8 cellular contexts compared by ENCODE assay signal in genomic region chr2:38315707-38316333, GRCh38.
DNase-seq lines count a peak whose midpoint lies in the region; ATAC-seq and TF ChIP-seq lines count a peak whose summit lies in the region.

No MANE protein-coding gene starts in this region.

- H3K9ac ChIP-seq in neural cell (ENCODE audit: low read length), result no peak overlapping the region

- TF ChIP-seq RAD21 in neural cell (conservative IDR thresholded peaks at IDR 0.05), result peak; percentile 82

- TF ChIP-seq CTCF in fibroblast of mammary gland (conservative IDR thresholded peaks at IDR 0.05; ENCODE audit: control insufficient read depth, insufficient read depth, low read depth, low read length), result peak; percentile 78
- peak; percentile 80 for TF ChIP-seq CTCF in neural cell (IDR thresholded peaks at IDR 0.05; ENCODE audit: poor library complexity, severe bottlenecking)

- no peak for TF ChIP-seq EP300 in neural cell (conservative IDR thresholded peaks at IDR 0.05; ENCODE audit: poor library complexity, severe bottlenecking)

- in situ Hi-C loops in KBM-7 (cut with MboI; ENCODE audit: low pct_unique_long_range_greater_than_20kb, low sequenced_read_pairs), result loop anchor here (25.0 kb wide), 2 partner anchors 196 to 421 kb away; no protein-coding TSS in a partner anchor

- H2AFZ ChIP-seq in neural cell (ENCODE audit: low read depth, low read length), result no peak overlapping the region

- no peaks in the 10 kb centered on the region for H4K20me1 ChIP-seq in neural cell (ENCODE audit: insufficient read depth)

- H3K27ac ChIP-seq in neural cell (ENCODE audit: low read length), result no peak overlapping the region

- H3K36me3 ChIP-seq in neural cell (ENCODE audit: insufficient read depth, low read length), result no peaks in the 10 kb centered on the region

- H3K9me3 ChIP-seq in neural cell (ENCODE audit: low read length), result no peaks in the 10 kb centered on the region

- H3K79me2 ChIP-seq in neural cell (replicated peaks; ENCODE audit: insufficient read depth, low read length), result no peaks in the 10 kb centered on the region

- no peaks in the 10 kb centered on the region for H3F3A ChIP-seq in neural cell (ENCODE audit: insufficient read depth, low read length, poor library complexity, severe bottlenecking)

- DNase-seq in SHP77 (lab: John Stamatoyannopoulos, UW) (peak; percentile 9 to 23), SHP77 treated with DMSO at 0.1 percent for 48 hours (lab: John Stamatoyannopoulos, UW) (no peak), KBM-7 (peak; percentile 70), SKM-1 treated with dmso at 0.1 percent for 144 hours (lab: John Stamatoyannopoulos, UW; ENCODE audit: unreplicated experiment) (peak; percentile 11), fibroblast of mammary gland (ENCODE audit: low read depth) (peak; percentile 60)

- H3K27me3 ChIP-seq in neural cell (ENCODE audit: insufficient read depth, low read depth, low read length), result no peaks in the 10 kb centered on the region

- no peak overlapping the region for H3K4me2 ChIP-seq in neural cell (ENCODE audit: low read length)

- ATAC-seq in HG02870 (IDR thresholded peaks at IDR 0.05; ENCODE audit: unreplicated experiment), result no peak
- no peak for ATAC-seq in GM19328 (IDR thresholded peaks at IDR 0.05; ENCODE audit: unreplicated experiment)

- no peaks in the 10 kb centered on the region for H3K9me2 ChIP-seq in neural cell (ENCODE audit: insufficient read depth, low read length)

- H3K4me3 ChIP-seq in fibroblast of mammary gland (ENCODE audit: control insufficient read depth, low read depth, low read length) (no peak overlapping the region), neural cell (ENCODE audit: low read length) (no peak overlapping the region)

TF ChIP-seq in neural cell, 6 proteins besides CTCF, POLR2A, EP300 and RAD21:
- no peak for TF ChIP-seq POLR2AphosphoS5 (IDR thresholded peaks at IDR 0.05)
- no peak for TF ChIP-seq EZH2 (IDR thresholded peaks at IDR 0.05; ENCODE audit: borderline replicate concordance, insufficient read depth, low read length, poor library complexity, severe bottlenecking)
- peak; percentile 75 for TF ChIP-seq SMC3 (conservative IDR thresholded peaks at IDR 0.05; ENCODE audit: poor library complexity)
- no peak for TF ChIP-seq MXI1 (conservative IDR thresholded peaks at IDR 0.05; ENCODE audit: poor library complexity, severe bottlenecking)
- no peak for TF ChIP-seq TAF1 (IDR thresholded peaks at IDR 0.05; ENCODE audit: low read depth)
- no peak for TF ChIP-seq REST (IDR thresholded peaks at IDR 0.05; ENCODE audit: borderline replicate concordance)
TF ChIP-seq in neural cell: peak in this region for 1.
